Comparison of ENCODE assay signal across 1 cellular context in genomic region chr2:201233192-201234166, GRCh38.
TF ChIP-seq lines count a peak whose summit lies in the region.

No MANE protein-coding gene starts in this region.

TF ChIP-seq in K562, 482 proteins besides CTCF, POLR2A, EP300 and RAD21 (continued from another document and continues in another):
- TF ChIP-seq, protein P1, sequence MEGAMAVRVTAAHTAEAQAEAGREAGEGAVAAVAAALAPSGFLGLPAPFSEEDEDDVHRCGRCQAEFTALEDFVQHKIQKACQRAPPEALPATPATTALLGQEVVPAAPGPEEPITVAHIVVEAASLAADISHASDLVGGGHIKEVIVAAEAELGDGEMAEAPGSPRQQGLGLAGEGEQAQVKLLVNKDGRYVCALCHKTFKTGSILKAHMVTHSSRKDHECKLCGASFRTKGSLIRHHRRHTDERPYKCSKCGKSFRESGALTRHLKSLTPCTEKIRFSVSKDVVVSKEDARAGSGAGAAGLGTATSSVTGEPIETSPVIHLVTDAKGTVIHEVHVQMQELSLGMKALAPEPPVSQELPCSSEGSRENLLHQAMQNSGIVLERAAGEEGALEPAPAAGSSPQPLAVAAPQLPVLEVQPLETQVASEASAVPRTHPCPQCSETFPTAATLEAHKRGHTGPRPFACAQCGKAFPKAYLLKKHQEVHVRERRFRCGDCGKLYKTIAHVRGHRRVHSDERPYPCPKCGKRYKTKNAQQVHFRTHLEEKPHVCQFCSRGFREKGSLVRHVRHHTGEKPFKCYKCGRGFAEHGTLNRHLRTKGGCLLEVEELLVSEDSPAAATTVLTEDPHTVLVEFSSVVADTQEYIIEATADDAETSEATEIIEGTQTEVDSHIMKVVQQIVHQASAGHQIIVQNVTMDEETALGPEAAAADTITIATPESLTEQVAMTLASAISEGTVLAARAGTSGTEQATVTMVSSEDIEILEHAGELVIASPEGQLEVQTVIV (CRISPR knock-in tag; IDR thresholded peaks at IDR 0.05; ENCODE audit: borderline replicate concordance) = no peak
- TF ChIP-seq CREM (IDR thresholded peaks at IDR 0.05; ENCODE audit: low read depth) (0 out of 2 replicates have a peak, but pooled peaks have one; percentile 1), ZNF77 (CRISPR knock-in tag; IDR thresholded peaks at IDR 0.05) (no peak), PTRF (tag; IDR thresholded peaks at IDR 0.05) (no peak), E2F6 (IDR thresholded peaks at IDR 0.05; ENCODE audit: borderline replicate concordance in 1 of 2, extremely low read depth in 1 of 2, insufficient read depth in 1 of 2, insufficient read length in 1 of 2, low read depth in 1 of 2, low read length in 1 of 2, poor library complexity in 1 of 2, severe bottlenecking in 1 of 2) (no peak), RBM34 (IDR thresholded peaks at IDR 0.05; ENCODE audit: borderline replicate concordance, insufficient read depth, low read length) (no peak), ZNF561 (CRISPR knock-in tag; conservative IDR thresholded peaks at IDR 0.05) (no peak), NCOA4 (IDR thresholded peaks at IDR 0.05; ENCODE audit: partially characterized antibody) (no peak), BRD4 (IDR thresholded peaks at IDR 0.05) (no peak), DLX4 (CRISPR knock-in tag; IDR thresholded peaks at IDR 0.05) (no peak), HDAC6 (IDR thresholded peaks at IDR 0.05; ENCODE audit: low read depth, low read length) (no peak), PHF21A (IDR thresholded peaks at IDR 0.05; ENCODE audit: borderline replicate concordance, low read depth) (no peak), HDGF (IDR thresholded peaks at IDR 0.05) (no peak), PPARD (CRISPR knock-in tag; IDR thresholded peaks at IDR 0.05) (no peak), RBBP5 (IDR thresholded peaks at IDR 0.05; ENCODE audit: borderline replicate concordance, insufficient read depth, low read length, poor library complexity, severe bottlenecking) (peak; percentile 14), MXI1 (IDR thresholded peaks at IDR 0.05; ENCODE audit: low read depth, low read length) (peak; percentile 72), CHD1 (IDR thresholded peaks at IDR 0.05; ENCODE audit: low read length) (no peak), XRCC3 (IDR thresholded peaks at IDR 0.05) (no peak), TAF7 (tag; IDR thresholded peaks at IDR 0.05) (peak; percentile 38; the same call in 1 of the 2 replicates), NR2C2 (CRISPR knock-in tag; IDR thresholded peaks at IDR 0.05) (no peak), NR2C2 (tag; IDR thresholded peaks at IDR 0.05) (no peak), YY1 (IDR thresholded peaks at IDR 0.05; ENCODE audit: borderline replicate concordance in 1 of 3, control insufficient read depth in 1 of 3, extremely low read depth in 1 of 3, insufficient read depth in 3 of 3, insufficient read length in 1 of 3, insufficient replicate concordance in 2 of 3, low read depth in 1 of 3, low read length in 2 of 3) (peak in 1 of 3 experiments; percentile 44), PATZ1 (CRISPR knock-in tag; IDR thresholded peaks at IDR 0.05; ENCODE audit: borderline replicate concordance) (no peak), ZNF184 (CRISPR knock-in tag; IDR thresholded peaks at IDR 0.05) (no peak), RBM14 (IDR thresholded peaks at IDR 0.05; ENCODE audit: borderline replicate concordance, insufficient read depth, low read depth, low read length) (no peak), ZBTB1 (CRISPR knock-in tag; IDR thresholded peaks at IDR 0.05; ENCODE audit: borderline replicate concordance, low read depth) (no peak), SAFB (IDR thresholded peaks at IDR 0.05; ENCODE audit: borderline replicate concordance, low read depth, low read length) (no peak), ETV1 (tag; conservative IDR thresholded peaks at IDR 0.05; ENCODE audit: low read depth) (no peak), ZNF12 (CRISPR knock-in tag; IDR thresholded peaks at IDR 0.05) (no peak), TAF9B (IDR thresholded peaks at IDR 0.05; ENCODE audit: partially characterized antibody) (peak; percentile 49), BCOR (IDR thresholded peaks at IDR 0.05) (no peak), ZC3H11A (IDR thresholded peaks at IDR 0.05; ENCODE audit: low read depth, low read length) (no peak), KAT7 (CRISPR knock-in tag; IDR thresholded peaks at IDR 0.05; ENCODE audit: borderline replicate concordance) (0 out of 2 replicates have a peak, but pooled peaks have one; percentile 10), KAT2B (IDR thresholded peaks at IDR 0.05; ENCODE audit: low read depth, low read length) (no peak), CBX1 (IDR thresholded peaks at IDR 0.05; ENCODE audit: low read depth) (no peak), ZNF766 (CRISPR knock-in tag; conservative IDR thresholded peaks at IDR 0.05) (no peak), RAD51 (IDR thresholded peaks at IDR 0.05; ENCODE audit: borderline replicate concordance, low read depth) (peak; percentile 72), JUND (IDR thresholded peaks at IDR 0.05; ENCODE audit: borderline replicate concordance, low read depth, low read length) (peak; percentile 46; the same call in 1 of the 2 replicates), JUND (tag; IDR thresholded peaks at IDR 0.05; ENCODE audit: borderline replicate concordance, low read depth, low read length) (no peak; the same call in 2 of the 3 replicates), SIRT6 (IDR thresholded peaks at IDR 0.05; ENCODE audit: low read depth, low read length) (no peak), NCOA2 (IDR thresholded peaks at IDR 0.05; ENCODE audit: partially characterized antibody in 2 of 2) (no peak), GABPA (tag; conservative IDR thresholded peaks at IDR 0.05; ENCODE audit: low read depth) (no peak), MAFG (tag; conservative IDR thresholded peaks at IDR 0.05) (no peak), LCOR (CRISPR knock-in tag; IDR thresholded peaks at IDR 0.05) (peak; percentile 35; the same call in 1 of the 2 replicates), MNT (conservative IDR thresholded peaks at IDR 0.05) (peak; percentile 75 to 88)
- TF ChIP-seq, protein P2, sequence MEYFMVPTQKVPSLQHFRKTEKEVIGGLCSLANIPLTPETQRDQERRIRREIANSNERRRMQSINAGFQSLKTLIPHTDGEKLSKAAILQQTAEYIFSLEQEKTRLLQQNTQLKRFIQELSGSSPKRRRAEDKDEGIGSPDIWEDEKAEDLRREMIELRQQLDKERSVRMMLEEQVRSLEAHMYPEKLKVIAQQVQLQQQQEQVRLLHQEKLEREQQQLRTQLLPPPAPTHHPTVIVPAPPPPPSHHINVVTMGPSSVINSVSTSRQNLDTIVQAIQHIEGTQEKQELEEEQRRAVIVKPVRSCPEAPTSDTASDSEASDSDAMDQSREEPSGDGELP (CRISPR knock-in tag; IDR thresholded peaks at IDR 0.05; ENCODE audit: borderline replicate concordance) = 0 out of 2 replicates have a peak, but pooled peaks have one; percentile 35
- TF ChIP-seq, protein P3, sequence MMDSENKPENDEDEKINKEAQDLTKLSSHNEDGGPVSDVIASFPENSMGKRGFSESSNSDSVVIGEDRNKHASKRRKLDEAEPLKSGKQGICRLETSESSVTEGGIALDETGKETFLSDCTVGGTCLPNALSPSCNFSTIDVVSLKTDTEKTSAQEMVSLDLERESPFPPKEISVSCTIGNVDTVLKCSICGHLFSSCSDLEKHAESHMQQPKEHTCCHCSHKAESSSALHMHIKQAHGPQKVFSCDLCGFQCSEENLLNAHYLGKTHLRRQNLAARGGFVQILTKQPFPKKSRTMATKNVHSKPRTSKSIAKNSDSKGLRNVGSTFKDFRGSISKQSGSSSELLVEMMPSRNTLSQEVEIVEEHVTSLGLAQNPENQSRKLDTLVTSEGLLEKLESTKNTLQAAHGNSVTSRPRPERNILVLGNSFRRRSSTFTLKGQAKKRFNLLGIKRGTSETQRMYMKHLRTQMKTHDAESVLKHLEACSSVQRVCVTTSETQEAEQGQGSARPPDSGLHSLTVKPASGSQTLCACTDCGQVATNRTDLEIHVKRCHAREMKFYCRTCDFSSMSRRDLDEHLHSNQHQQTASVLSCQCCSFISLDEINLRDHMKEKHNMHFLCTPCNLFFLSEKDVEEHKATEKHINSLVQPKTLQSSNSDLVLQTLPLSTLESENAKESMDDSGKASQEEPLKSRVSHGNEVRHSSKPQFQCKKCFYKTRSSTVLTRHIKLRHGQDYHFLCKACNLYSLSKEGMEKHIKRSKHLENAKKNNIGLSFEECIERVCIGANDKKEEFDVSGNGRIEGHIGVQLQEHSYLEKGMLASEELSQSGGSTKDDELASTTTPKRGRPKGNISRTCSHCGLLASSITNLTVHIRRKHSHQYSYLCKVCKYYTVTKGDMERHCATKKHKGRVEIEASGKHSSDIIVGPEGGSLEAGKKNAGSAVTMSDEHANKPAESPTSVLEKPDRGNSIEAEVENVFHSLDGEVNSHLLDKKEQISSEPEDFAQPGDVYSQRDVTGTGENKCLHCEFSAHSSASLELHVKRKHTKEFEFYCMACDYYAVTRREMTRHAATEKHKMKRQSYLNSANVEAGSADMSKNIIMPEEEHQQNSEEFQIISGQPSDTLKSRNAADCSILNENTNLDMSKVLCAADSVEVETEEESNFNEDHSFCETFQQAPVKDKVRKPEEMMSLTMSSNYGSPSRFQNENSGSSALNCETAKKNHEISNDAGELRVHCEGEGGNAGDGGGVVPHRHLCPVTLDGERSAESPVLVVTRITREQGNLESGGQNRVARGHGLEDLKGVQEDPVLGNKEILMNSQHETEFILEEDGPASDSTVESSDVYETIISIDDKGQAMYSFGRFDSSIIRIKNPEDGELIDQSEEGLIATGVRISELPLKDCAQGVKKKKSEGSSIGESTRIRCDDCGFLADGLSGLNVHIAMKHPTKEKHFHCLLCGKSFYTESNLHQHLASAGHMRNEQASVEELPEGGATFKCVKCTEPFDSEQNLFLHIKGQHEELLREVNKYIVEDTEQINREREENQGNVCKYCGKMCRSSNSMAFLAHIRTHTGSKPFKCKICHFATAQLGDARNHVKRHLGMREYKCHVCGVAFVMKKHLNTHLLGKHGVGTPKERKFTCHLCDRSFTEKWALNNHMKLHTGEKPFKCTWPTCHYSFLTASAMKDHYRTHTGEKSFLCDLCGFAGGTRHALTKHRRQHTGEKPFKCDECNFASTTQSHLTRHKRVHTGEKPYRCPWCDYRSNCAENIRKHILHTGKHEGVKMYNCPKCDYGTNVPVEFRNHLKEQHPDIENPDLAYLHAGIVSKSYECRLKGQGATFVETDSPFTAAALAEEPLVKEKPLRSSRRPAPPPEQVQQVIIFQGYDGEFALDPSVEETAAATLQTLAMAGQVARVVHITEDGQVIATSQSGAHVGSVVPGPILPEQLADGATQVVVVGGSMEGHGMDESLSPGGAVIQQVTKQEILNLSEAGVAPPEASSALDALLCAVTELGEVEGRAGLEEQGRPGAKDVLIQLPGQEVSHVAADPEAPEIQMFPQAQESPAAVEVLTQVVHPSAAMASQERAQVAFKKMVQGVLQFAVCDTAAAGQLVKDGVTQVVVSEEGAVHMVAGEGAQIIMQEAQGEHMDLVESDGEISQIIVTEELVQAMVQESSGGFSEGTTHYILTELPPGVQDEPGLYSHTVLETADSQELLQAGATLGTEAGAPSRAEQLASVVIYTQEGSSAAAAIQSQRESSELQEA (IDR thresholded peaks at IDR 0.05; ENCODE audit: low read depth) = no peak
- TF ChIP-seq, protein P4, sequence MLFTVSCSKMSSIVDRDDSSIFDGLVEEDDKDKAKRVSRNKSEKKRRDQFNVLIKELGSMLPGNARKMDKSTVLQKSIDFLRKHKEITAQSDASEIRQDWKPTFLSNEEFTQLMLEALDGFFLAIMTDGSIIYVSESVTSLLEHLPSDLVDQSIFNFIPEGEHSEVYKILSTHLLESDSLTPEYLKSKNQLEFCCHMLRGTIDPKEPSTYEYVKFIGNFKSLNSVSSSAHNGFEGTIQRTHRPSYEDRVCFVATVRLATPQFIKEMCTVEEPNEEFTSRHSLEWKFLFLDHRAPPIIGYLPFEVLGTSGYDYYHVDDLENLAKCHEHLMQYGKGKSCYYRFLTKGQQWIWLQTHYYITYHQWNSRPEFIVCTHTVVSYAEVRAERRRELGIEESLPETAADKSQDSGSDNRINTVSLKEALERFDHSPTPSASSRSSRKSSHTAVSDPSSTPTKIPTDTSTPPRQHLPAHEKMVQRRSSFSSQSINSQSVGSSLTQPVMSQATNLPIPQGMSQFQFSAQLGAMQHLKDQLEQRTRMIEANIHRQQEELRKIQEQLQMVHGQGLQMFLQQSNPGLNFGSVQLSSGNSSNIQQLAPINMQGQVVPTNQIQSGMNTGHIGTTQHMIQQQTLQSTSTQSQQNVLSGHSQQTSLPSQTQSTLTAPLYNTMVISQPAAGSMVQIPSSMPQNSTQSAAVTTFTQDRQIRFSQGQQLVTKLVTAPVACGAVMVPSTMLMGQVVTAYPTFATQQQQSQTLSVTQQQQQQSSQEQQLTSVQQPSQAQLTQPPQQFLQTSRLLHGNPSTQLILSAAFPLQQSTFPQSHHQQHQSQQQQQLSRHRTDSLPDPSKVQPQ (CRISPR knock-in tag; IDR thresholded peaks at IDR 0.05; ENCODE audit: borderline replicate concordance) = no peak
